Comparison of ENCODE assay signal across 8 cellular contexts in genomic region chr7:43729214-43729923, GRCh38. TPM values are rescaled to one million over a fixed set of nuclear protein-coding genes. Genes with fewer than 3 reads are reported as not detected.
DNase-seq lines count a peak whose midpoint lies in the region; ATAC-seq and TF ChIP-seq lines count a peak whose summit lies in the region.

Gene COA1 (minus strand): TSS chr7:43729523. CDS start chr7:43648614, 80,909 bp downstream.

- peak within 1 kb of the TSS; percentile 82 for H3K4me3 Mint-ChIP-seq in activated T-helper 17 cell treated with anti-CD3 and anti-CD28 coated beads, Interleukin-2, amount 50 U/mL, for 72 hours
- H3K4me3 Mint-ChIP-seq in naive thymus-derived CD8-positive, alpha-beta T cell = peak within 1 kb of the TSS; percentile 90 to 97 (median 94)
- H3K4me3 Mint-ChIP-seq in stimulated activated naive B cell treated with anti-CD40 and anti-IgM and Interleukin-4, amounts not matched to agents 10 μg/mL and 1 μg/mL and 100 μg/mL, for 72 hours = peak within 1 kb of the TSS; percentile 93 to 98

- H3K4me1 Mint-ChIP-seq in activated T-helper 17 cell treated with anti-CD3 and anti-CD28 coated beads, Interleukin-2, amount 50 U/mL, for 72 hours = peaks cover 19% of the 10 kb centered on the region
- peaks cover 20 to 53% (median 38%) of the 10 kb centered on the region in 4 donors for H3K4me1 Mint-ChIP-seq in naive thymus-derived CD8-positive, alpha-beta T cell
- H3K4me1 Mint-ChIP-seq in stimulated activated naive B cell treated with anti-CD40 and anti-IgM and Interleukin-4, amounts not matched to agents 10 μg/mL and 1 μg/mL and 100 μg/mL, for 72 hours = peaks cover 20 to 45% of the 10 kb centered on the region in 2 donors

- no peaks in the 10 kb centered on the region for H3K27me3 Mint-ChIP-seq in activated T-helper 17 cell treated with anti-CD3 and anti-CD28 coated beads, Interleukin-2, amount 50 U/mL, for 72 hours
- peaks cover 0 to 2% (median 0%) of the 10 kb centered on the region in 5 donors for H3K27me3 Mint-ChIP-seq in naive thymus-derived CD8-positive, alpha-beta T cell
- H3K27me3 Mint-ChIP-seq in stimulated activated naive B cell treated with anti-CD40 and anti-IgM and Interleukin-4, amounts not matched to agents 10 μg/mL and 1 μg/mL and 100 μg/mL, for 72 hours = peaks cover 0 to 8% of the 10 kb centered on the region in 2 donors

- H3K27ac ChIP-seq in RWPE1 = peak within 1 kb of the TSS; percentile 89

- H3K27ac Mint-ChIP-seq in activated T-helper 17 cell treated with anti-CD3 and anti-CD28 coated beads, Interleukin-2, amount 50 U/mL, for 72 hours = peak within 1 kb of the TSS; percentile 67
- H3K27ac Mint-ChIP-seq in naive thymus-derived CD8-positive, alpha-beta T cell = peak within 1 kb of the TSS; percentile 83 to 95 (median 92)
- H3K27ac Mint-ChIP-seq in stimulated activated naive B cell treated with anti-CD40 and anti-IgM and Interleukin-4, amounts not matched to agents 10 μg/mL and 1 μg/mL and 100 μg/mL, for 72 hours = peak within 1 kb of the TSS; percentile 95

- peak within 1 kb of the TSS; percentile 81 for H3K4me3 ChIP-seq in LNCaP clone FGC (ENCODE audit: low read depth, low read length)
- peak within 1 kb of the TSS; percentile 90 for H3K4me3 ChIP-seq in fibroblast of mammary gland (ENCODE audit: control insufficient read depth, low read depth, low read length)

- DNase-seq in ELF-1 (ENCODE audit: low read depth, low spot score) (peak; percentile 94), GOT3 (lab: John Stamatoyannopoulos, UW) (peak; percentile 68), LNCaP clone FGC (ENCODE audit: low read depth) (peak; percentile 84), RWPE1 (ENCODE audit: low spot score) (peak; percentile 86), fibroblast of mammary gland (ENCODE audit: low read depth) (peak; percentile 93)
- peak; percentile 63 to 84 (median 78) for DNase-seq in naive thymus-derived CD8-positive, alpha-beta T cell
- peak; percentile 82 for DNase-seq in stimulated activated naive B cell treated with anti-CD40 and anti-IgM and Interleukin-4, amounts not matched to agents 10 μg/mL and 1 μg/mL and 100 μg/mL, for 72 hours

- ATAC-seq in activated T-helper 17 cell treated with anti-CD3 and anti-CD28 coated beads, Interleukin-2, amount 50 U/mL, for 72 hours (replicated peaks) = peak; percentile 98
- ATAC-seq in naive thymus-derived CD8-positive, alpha-beta T cell = peak; percentile 93 to 94
- peak; percentile 95 to 98 for ATAC-seq in stimulated activated naive B cell treated with anti-CD40 and anti-IgM and Interleukin-4, amounts not matched to agents 10 μg/mL and 1 μg/mL and 100 μg/mL, for 72 hours (replicated peaks)

- POLR2A ChIA-PET in RWPE1 (lab: Yijun Ruan, JAX; ENCODE audit: low non-redundant PET) = interaction anchor here (0.6 to 0.7 kb wide), 3 partner anchors 26 to 140 kb away, joined by 3 to 8 read pairs (median 6); no protein-coding TSS in a partner anchor
- POLR2A ChIA-PET in naive thymus-derived CD8-positive, alpha-beta T cell (lab: Charles Lee) = interaction anchor here (0.7 to 1.9 kb wide), 11 partner anchors 26 to 848 kb away, joined by 3 to 12 read pairs (median 5); partner anchors contain the start of genes BLVRA, MRPL32, PSMA2 and STK17A

- no peak for TF ChIP-seq CTCF in LNCaP clone FGC (IDR thresholded peaks at IDR 0.05; ENCODE audit: control insufficient read depth, extremely low read depth, insufficient read depth)
- TF ChIP-seq CTCF in RWPE1 (conservative IDR thresholded peaks at IDR 0.05; ENCODE audit: low read depth) = no peak
- no peak for TF ChIP-seq CTCF in fibroblast of mammary gland (conservative IDR thresholded peaks at IDR 0.05; ENCODE audit: control insufficient read depth, insufficient read depth, low read depth, low read length)

- CTCF ChIA-PET in RWPE1 (lab: Yijun Ruan, JAX) = interaction anchor here (0.6 to 3.1 kb wide), 4 partner anchors 147 to 816 kb away, joined by 3 to 11 read pairs (median 7); partner anchors contain the start of gene STK17A

- peaks cover 6% of the 10 kb centered on the region for H3K36me3 Mint-ChIP-seq in activated T-helper 17 cell treated with anti-CD3 and anti-CD28 coated beads, Interleukin-2, amount 50 U/mL, for 72 hours (ENCODE audit: low read depth)
- H3K36me3 Mint-ChIP-seq in naive thymus-derived CD8-positive, alpha-beta T cell = peaks cover 0 to 5% (median 4%) of the 10 kb centered on the region in 3 donors
- H3K36me3 Mint-ChIP-seq in stimulated activated naive B cell treated with anti-CD40 and anti-IgM and Interleukin-4, amounts not matched to agents 10 μg/mL and 1 μg/mL and 100 μg/mL, for 72 hours = peaks cover 3 to 15% of the 10 kb centered on the region in 2 donors

- H3K9me3 Mint-ChIP-seq in activated T-helper 17 cell treated with anti-CD3 and anti-CD28 coated beads, Interleukin-2, amount 50 U/mL, for 72 hours = no peaks in the 10 kb centered on the region
- H3K9me3 Mint-ChIP-seq in naive thymus-derived CD8-positive, alpha-beta T cell = no peaks in the 10 kb centered on the region
- H3K9me3 Mint-ChIP-seq in stimulated activated naive B cell treated with anti-CD40 and anti-IgM and Interleukin-4, amounts not matched to agents 10 μg/mL and 1 μg/mL and 100 μg/mL, for 72 hours = no peaks in the 10 kb centered on the region

RNA-seq across cellular contexts. Expression of gene COA1, which starts in this region (rescaled TPM):
- total RNA-seq in activated T-helper 17 cell treated with anti-CD3 and anti-CD28 coated beads, Interleukin-2, amount 50 U/mL, for 72 hours = 10 to 100 TPM; 36.1 to 46.2 TPM
- 100 to 1,000 TPM; 215 to 219 TPM for total RNA-seq in naive thymus-derived CD8-positive, alpha-beta T cell
- polyA plus RNA-seq in naive thymus-derived CD8-positive, alpha-beta T cell = 100 to 1,000 TPM; 102 to 121 (median 104) TPM

Comparison
In these comparisons a context has a peak if more than half of its experiments do, and no peak if none do; other contexts are left out.
1. Peak in every context shown above with its lines: DNase-seq, ATAC-seq, H3K4me3 ChIP-seq and H3K27ac ChIP-seq.
2. RNA of gene COA1 (total RNA-seq): 215 to 219 TPM in naive thymus-derived CD8-positive, alpha-beta T cell; 36.1 to 46.2 TPM in activated T-helper 17 cell treated with anti-CD3 and anti-CD28 coated beads, Interleukin-2, amount 50 U/mL, for 72 hours; every median in the first group is over 4 times any median in the second.